ENCODE assay signal across 9 cellular contexts in genomic region chr3:150372320-150373118, GRCh38. TPM values are rescaled to one million over a fixed set of nuclear protein-coding genes. Genes with fewer than 3 reads are reported as not detected.
DNase-seq lines count a peak whose midpoint lies in the region; ATAC-seq and TF ChIP-seq lines count a peak whose summit lies in the region.
"Had no signal": no experiment of that assay in that cellular context is flagged by ENCODE, and none has a peak within 500 bp of the region (broad histone marks: within the 10 kb centered on the region; RNA-seq: fewer than 3 reads in every experiment).

No MANE protein-coding gene starts in this region.

- H3K27ac ChIP-seq in HUES48 (ENCODE audit: low read depth, low read length) (peak overlapping the region; percentile 62), mammary epithelial cell (ENCODE audit: insufficient read depth, low read depth, low read length) (peak overlapping the region; percentile 96), osteoblast (ENCODE audit: low read depth, low read length) (peak overlapping the region; percentile 97)

- dilution Hi-C loops in mammary epithelial cell (cut with HindIII; ENCODE audit: low sequenced_read_pairs), result no loop called here

- H3K9ac ChIP-seq in HUES48 (ENCODE audit: low read depth, low read length), result no peak overlapping the region
- H3K9ac ChIP-seq in mammary epithelial cell (ENCODE audit: insufficient read depth, low read length), result no peak overlapping the region

- no peaks in the 10 kb centered on the region for H4K20me1 ChIP-seq in mammary epithelial cell (ENCODE audit: insufficient read depth, low read length)
- H4K20me1 ChIP-seq in osteoblast (ENCODE audit: insufficient read depth, low read length), result no peaks in the 10 kb centered on the region

- peak overlapping the region; percentile 56 for H3K4me2 ChIP-seq in mammary epithelial cell (ENCODE audit: insufficient read depth, low read depth, low read length)
- peak overlapping the region; percentile 99 for H3K4me2 ChIP-seq in osteoblast (ENCODE audit: insufficient read depth, low read length)

- H3K36me3 ChIP-seq in GM06990 (ENCODE audit: control insufficient read depth, insufficient read depth, low read length) (no peaks in the 10 kb centered on the region), HUES48 (ENCODE audit: control insufficient read depth, insufficient read depth, low read length) (no peaks in the 10 kb centered on the region), mammary epithelial cell (ENCODE audit: insufficient read depth, low read length) (no peaks in the 10 kb centered on the region), osteoblast (ENCODE audit: insufficient read depth, low read length) (no peaks in the 10 kb centered on the region)

- H3K27me3 ChIP-seq in GM06990 (replicated peaks; ENCODE audit: control insufficient read depth, insufficient read depth, low read length) (no peaks in the 10 kb centered on the region), HUES48 (ENCODE audit: control insufficient read depth, insufficient read depth, low read length) (no peaks in the 10 kb centered on the region), mammary epithelial cell (ENCODE audit: insufficient read depth, low read length) (no peaks in the 10 kb centered on the region), osteoblast (ENCODE audit: insufficient read depth, low read length) (no peaks in the 10 kb centered on the region)

- intact Hi-C loops in mammary epithelial cell (cut with micrococcal nuclease), result no loop called here

- peak; percentile 18 for TF ChIP-seq CTCF in GM06990 (IDR thresholded peaks at IDR 0.05; ENCODE audit: insufficient read depth, low read length, poor library complexity, severe bottlenecking)
- peak; percentile 24 to 30 for TF ChIP-seq CTCF in mammary epithelial cell (conservative IDR thresholded peaks at IDR 0.05 in 1 of 2, IDR thresholded peaks at IDR 0.05 in 1 of 2; ENCODE audit: extremely low read depth in 1 of 2, insufficient read depth in 1 of 2, low read depth in 1 of 2, low read length in 2 of 2)
- peak; percentile 30 for TF ChIP-seq CTCF in osteoblast (IDR thresholded peaks at IDR 0.05; ENCODE audit: extremely low read depth, low read depth, low read length)

- DNase-seq in GM06990 (ENCODE audit: extremely low read depth, insufficient read length), result no peak
- DNase-seq in mammary epithelial cell, result no peak
- DNase-seq in osteoblast (ENCODE audit: insufficient read length, low spot score, missing footprints), result no peak
- no peak for DNase-seq in mesenteric fat pad (ENCODE audit: low spot score)
- DNase-seq in NCI-H2171 (lab: John Stamatoyannopoulos, UW), result no peak
- DNase-seq in COLO829 (ENCODE audit: low spot score), result no peak
- DNase-seq: activated B cell treated with CpG ODN at 0.5 μM for 24 hours had no signal

- CTCF ChIA-PET in mammary epithelial cell (lab: Charles Lee; ENCODE audit: low non-redundant PET), result no interaction called here

- H3K79me2 ChIP-seq in mammary epithelial cell (ENCODE audit: insufficient read depth, low read length), result peaks cover 7% of the 10 kb centered on the region
- peaks cover 9% of the 10 kb centered on the region for H3K79me2 ChIP-seq in osteoblast (ENCODE audit: insufficient read depth, low read length)

- BruUV-seq in mammary epithelial cell (replicated peaks; lab: Mats Ljungman, UMichigan), result no TSS peak

- H3K4me1 ChIP-seq in HUES48 (ENCODE audit: control insufficient read depth, insufficient read depth, low read length) (peaks cover 33% of the 10 kb centered on the region), mammary epithelial cell (ENCODE audit: insufficient read depth, low read length) (peaks cover 23% of the 10 kb centered on the region), osteoblast (ENCODE audit: insufficient read depth, low read length) (peaks cover 46% of the 10 kb centered on the region)

- H3K4me3 ChIP-seq in GM06990 (replicated peaks; ENCODE audit: low read depth, low read length) (no peak overlapping the region), HUES48 (ENCODE audit: low read depth, low read length) (no peak overlapping the region), mammary epithelial cell (replicated peaks in 1 of 3; ENCODE audit: insufficient read depth in 1 of 3, low read depth in 2 of 3, low read length in 3 of 3) (no peak overlapping the region), osteoblast (ENCODE audit: insufficient read depth, low read length) (no peak overlapping the region)

- H3K9me3 ChIP-seq in HUES48 (ENCODE audit: control insufficient read depth, insufficient read depth, low read length) (no peaks in the 10 kb centered on the region), mammary epithelial cell (replicated peaks; ENCODE audit: insufficient read depth, low read length) (no peaks in the 10 kb centered on the region), osteoblast (ENCODE audit: low read depth, low read length) (no peaks in the 10 kb centered on the region)

- H2AFZ ChIP-seq in mammary epithelial cell (ENCODE audit: low read depth, low read length) (no peak overlapping the region), osteoblast (ENCODE audit: low read length) (no peak overlapping the region)

- ATAC-seq in GM21360 (IDR thresholded peaks at IDR 0.05; ENCODE audit: unreplicated experiment), result no peak

- WGBS in mammary epithelial cell (ENCODE audit: low coverage, missing lambda C conversion rate), result 92% methylated on average over 3 of the region's 3 CpGs

- in situ Hi-C loops in mammary epithelial cell (cut with MboI; ENCODE audit: low sequenced_read_pairs in 2 of 2), result loop anchor here in 1 of 2 donors (5.0 kb wide), 1 partner anchor 35 kb away; the partner anchor contains the start of gene TSC22D2

RNA-seq across cellular contexts. Expression of gene TSC22D2, which starts 35.6 kb away (rescaled TPM):
- 10 to 100 TPM; 16.3 to 38.8 TPM for total RNA-seq in mammary epithelial cell
- polyA plus RNA-seq in mammary epithelial cell, result 8.3 TPM
- 34.7 TPM for polyA minus RNA-seq in mammary epithelial cell
- 13.4 and 15.3 TPM in 2 replicates for total RNA-seq in osteoblast
- total RNA-seq in mesenteric fat pad, result 41.5 TPM
